In genomic region chr12:76183459-76184186, GRCh38 we compare ENCODE assay signal across 9 cellular contexts.
DNase-seq lines count a peak whose midpoint lies in the region; ATAC-seq and TF ChIP-seq lines count a peak whose summit lies in the region.
"Had no signal": no experiment of that assay in that cellular context is flagged by ENCODE, and none has a peak within 500 bp of the region (broad histone marks: within the 10 kb centered on the region; RNA-seq: fewer than 3 reads in every experiment).

No MANE protein-coding gene starts in this region.

- H3K27me3 ChIP-seq in A673 (replicated peaks; ENCODE audit: insufficient read depth, low read depth, low read length, poor library complexity) (no peaks in the 10 kb centered on the region), SJCRH30 (no peaks in the 10 kb centered on the region), BE2C (peaks cover 8% of the 10 kb centered on the region)
- H3K27me3 ChIP-seq: gastrocnemius medialis had no signal

- CTCF ChIA-PET in A673 (lab: Charles Lee): no interaction called here

- no peaks in the 10 kb centered on the region for H3K36me3 ChIP-seq in A673 (ENCODE audit: insufficient read depth, low read length, poor library complexity, severe bottlenecking)
- no peaks in the 10 kb centered on the region for H3K36me3 ChIP-seq in SJCRH30
- no peaks in the 10 kb centered on the region for H3K36me3 ChIP-seq in BE2C
- H3K36me3 ChIP-seq: gastrocnemius medialis had no signal

- no peaks in the 10 kb centered on the region for H3K4me1 ChIP-seq in A673 (ENCODE audit: insufficient read depth, low read length, poor library complexity, severe bottlenecking)
- peaks cover 6% of the 10 kb centered on the region; the same call in 1 of the 2 replicates for H3K4me1 ChIP-seq in SJCRH30
- H3K4me1 ChIP-seq in BE2C: no peaks in the 10 kb centered on the region
- H3K4me1 ChIP-seq: gastrocnemius medialis had no signal

- TF ChIP-seq CTCF in A673 (conservative IDR thresholded peaks at IDR 0.05; ENCODE audit: low read depth, low read length) (no peak), BE2C (IDR thresholded peaks at IDR 0.05; ENCODE audit: low read depth, low read length) (no peak)

- DNase-seq in A673 (ENCODE audit: low spot score) (peak; percentile 74), SJCRH30 (peak; percentile 48 to 54), fibroblast of the conjunctiva (ENCODE audit: low read depth) (peak; percentile 91), BE2C (no peak), NCI-H2227 treated with DMSO at 0.1 percent for 48 hours (lab: John Stamatoyannopoulos, UW) (no peak)
- DNase-seq in stimulated activated CD8-positive, alpha-beta memory T cell treated with anti-CD3 and anti-CD28 coated beads, Interleukin-7, amount 100 ng/mL, for 48 hours (ENCODE audit: extremely low read depth in 1 of 2, low read depth in 1 of 2): peak; percentile 17 to 44

- H3K9me3 ChIP-seq in A673 (ENCODE audit: low read depth, low read length, poor library complexity, severe bottlenecking): no peaks in the 10 kb centered on the region
- H3K9me3 ChIP-seq in SJCRH30 (replicated peaks): no peaks in the 10 kb centered on the region
- no peaks in the 10 kb centered on the region for H3K9me3 ChIP-seq in BE2C
- H3K9me3 ChIP-seq: gastrocnemius medialis had no signal

- H3K27ac ChIP-seq in A673 (ENCODE audit: low read depth, low read length, poor library complexity, severe bottlenecking) (no peak overlapping the region), SJCRH30 (no peak overlapping the region)
- H3K27ac ChIP-seq: gastrocnemius medialis had no signal

- intact Hi-C loops in A673 (cut with micrococcal nuclease; ENCODE audit: unreplicated experiment): no loop called here

- ATAC-seq in GM18867 (IDR thresholded peaks at IDR 0.05; ENCODE audit: unreplicated experiment) (peak; percentile 94), HG03039 (IDR thresholded peaks at IDR 0.05; ENCODE audit: unreplicated experiment) (peak; percentile 82)
- ATAC-seq: gastrocnemius medialis had no signal

- no peak overlapping the region for H3K4me3 ChIP-seq in A673 (ENCODE audit: low read depth, low read length, poor library complexity, severe bottlenecking)
- H3K4me3 ChIP-seq in SJCRH30: no peak overlapping the region
- no peak overlapping the region for H3K4me3 ChIP-seq in BE2C (ENCODE audit: low read depth, low read length)
- H3K4me3 ChIP-seq: gastrocnemius medialis had no signal

- no TSS peak for BruUV-seq in A673 (replicated peaks; lab: Mats Ljungman, UMichigan)

- POLR2A ChIA-PET in A673 (lab: Charles Lee; ENCODE audit: low non-redundant PET): no interaction called here

Comparison
In these comparisons a context has a peak if more than half of its experiments do, and no peak if none do; other contexts are left out.
1. DNase-seq: peak in A673 (single experiment), SJCRH30 (2 of 2), fibroblast of the conjunctiva (single experiment) and stimulated activated CD8-positive, alpha-beta memory T cell treated with anti-CD3 and anti-CD28 coated beads, Interleukin-7, amount 100 ng/mL, for 48 hours (2 of 2); none in BE2C (single experiment) and NCI-H2227 treated with DMSO at 0.1 percent for 48 hours (single experiment).